In the genomic region with DNA sequence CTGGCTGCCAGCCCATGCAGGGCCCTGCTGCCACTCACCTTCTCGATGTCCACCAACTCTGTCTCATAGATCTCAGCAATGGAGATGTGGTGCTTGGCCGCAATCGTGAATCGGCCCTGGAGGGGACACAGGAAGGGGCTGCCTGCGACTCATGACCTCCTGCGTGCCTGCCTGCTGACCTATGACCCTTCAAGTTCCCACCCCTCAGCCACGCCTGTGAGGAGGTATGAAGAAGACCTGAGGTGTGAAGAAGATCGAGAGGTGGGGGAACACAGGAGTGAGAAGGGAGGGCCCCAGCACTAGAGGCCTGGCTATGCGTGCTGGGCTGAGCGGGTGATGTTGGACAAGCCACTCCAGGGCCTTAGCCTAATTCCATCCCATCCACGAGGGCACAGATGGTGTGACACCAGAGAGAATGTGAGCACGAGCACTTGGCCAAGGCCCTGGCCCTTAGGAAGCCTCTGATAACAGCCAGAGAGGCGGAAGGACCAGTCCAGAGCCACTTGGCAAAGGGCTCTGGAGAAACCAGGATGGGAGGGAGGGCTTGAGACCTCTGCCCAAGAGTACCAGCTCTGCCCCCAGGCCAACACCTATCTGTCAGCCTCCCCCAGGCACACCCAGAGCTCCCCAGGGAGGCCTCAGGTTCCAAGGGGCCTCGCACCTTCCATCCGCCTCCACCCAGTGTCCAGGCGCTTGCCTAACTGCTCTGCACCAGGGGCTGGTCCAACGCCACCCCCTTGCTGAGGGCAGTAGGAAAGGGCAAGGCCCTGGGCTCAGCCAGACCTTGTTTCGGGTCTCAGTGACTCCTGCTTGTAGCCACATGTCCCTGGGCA, we compare ENCODE assay signal across 20 cellular contexts. TPM values are rescaled to one million over a fixed set of nuclear protein-coding genes. Genes with fewer than 3 reads are reported as not detected.
A peak's percentile ranks its signal among the peaks of the same experiment; 100 is the strongest.
DNase-seq lines count a peak whose midpoint lies in the region; ATAC-seq and TF ChIP-seq lines count a peak whose summit lies in the region.
"Had no signal": no experiment of that assay in that cellular context is flagged by ENCODE, and none has a peak within 500 bp of the region (broad histone marks: within the 10 kb centered on the region; RNA-seq: fewer than 3 reads in every experiment).

No MANE protein-coding gene starts in this region.

- CTCF ChIA-PET in CD4-positive, alpha-beta memory T cell (lab: Charles Lee; ENCODE audit: partially characterized antibody): interaction anchor here (0.6 kb wide), 1 partner anchor 683 kb away, joined by 5 read pairs; no protein-coding TSS in a partner anchor
- CTCF ChIA-PET in OCI-LY7 (lab: Charles Lee; ENCODE audit: unreplicated experiment): no interaction called here

- H3K9me2 ChIP-seq in OCI-LY7 (ENCODE audit: insufficient read depth, low read length): no peaks in the 10 kb centered on the region

- H3K4me1 Mint-ChIP-seq in CD4-positive, alpha-beta memory T cell: peaks cover 0 to 7% (median 2%) of the 10 kb centered on the region in 4 donors
- H3K4me1 Mint-ChIP-seq in chondrocyte (ENCODE audit: low read depth): no peaks in the 10 kb centered on the region

- ATAC-seq in mucosa of descending colon (peak; percentile 2), foreskin keratinocyte (no peak), GM21447 (IDR thresholded peaks at IDR 0.05; ENCODE audit: unreplicated experiment) (no peak)
- ATAC-seq: gastrocnemius medialis, left colon had no signal

- intact Hi-C loops in CD4-positive, alpha-beta memory T cell (cut with micrococcal nuclease): no loop called here
- intact Hi-C loops in mucosa of descending colon (cut with DNase I, micrococcal nuclease) (no loop called here), OCI-LY7 (cut with micrococcal nuclease; ENCODE audit: unreplicated experiment) (no loop called here)

- H3K27ac Mint-ChIP-seq in CD4-positive, alpha-beta memory T cell: peak overlapping the region in 4 of 7 donors; percentile 3 to 78 (median 48)
- H3K27ac Mint-ChIP-seq in chondrocyte (ENCODE audit: unreplicated experiment): peak overlapping the region; percentile 57

- no peaks in the 10 kb centered on the region for H3K27me3 Mint-ChIP-seq in CD4-positive, alpha-beta memory T cell
- H3K27me3 Mint-ChIP-seq in chondrocyte (ENCODE audit: low read depth): no peaks in the 10 kb centered on the region

- no peak for TF ChIP-seq CTCF in chondrocyte (IDR thresholded peaks at IDR 0.05)
- TF ChIP-seq CTCF in mucosa of descending colon (IDR thresholded peaks at IDR 0.05): no peak
- no peak for TF ChIP-seq CTCF in foreskin keratinocyte (conservative IDR thresholded peaks at IDR 0.05)
- no peak for TF ChIP-seq CTCF in OCI-LY7 (conservative IDR thresholded peaks at IDR 0.05; ENCODE audit: low read length)

- H3K9me3 ChIP-seq in CD4-positive, alpha-beta memory T cell (ENCODE audit: control insufficient read depth in 1 of 2, low read length in 2 of 2): no peaks in the 10 kb centered on the region
- H3K9me3 ChIP-seq in mucosa of descending colon (no peaks in the 10 kb centered on the region), OCI-LY7 (ENCODE audit: low read length) (no peaks in the 10 kb centered on the region)
- H3K9me3 ChIP-seq: gastrocnemius medialis, stomach, upper lobe of left lung had no signal

- peak in 1 of 5 donors; percentile 38 for DNase-seq in CD4-positive, alpha-beta memory T cell
- DNase-seq in NCI-H226 (peak; percentile 1), chondrocyte (ENCODE audit: low spot score) (no peak), mucosa of descending colon (peak in 1 of 3 donors; percentile 42), foreskin keratinocyte (no peak), NCI-H1092 treated with DMSO at 0.1 percent for 48 hours (lab: John Stamatoyannopoulos, UW) (no peak), OCI-LY7 (ENCODE audit: low spot score) (no peak)
- DNase-seq: activated CD8-positive, alpha-beta memory T cell treated with anti-CD3 and anti-CD28 coated beads, Interleukin-2, amount 50 U/mL, for 4 hours; amniotic stem cell; central memory CD4-positive, alpha-beta T cell; effector CD4-positive, alpha-beta T cell; gastrocnemius medialis; GOT3; left colon; NCI-H1092; NCI-H2029 treated with DMSO at 0.1 percent for 48 hours; stimulated activated CD4-positive, alpha-beta T cell treated with anti-CD3 and anti-CD28 coated beads, Interleukin-4, amount 100 ng/mL, for 4 hours; stomach; upper lobe of left lung had no signal

- no TSS peak for BruUV-seq in OCI-LY7 (replicated peaks; lab: Mats Ljungman, UMichigan)

- POLR2A ChIA-PET in CD4-positive, alpha-beta memory T cell (lab: Charles Lee; ENCODE audit: partially characterized antibody): no interaction called here
- POLR2A ChIA-PET in OCI-LY7 (lab: Charles Lee): no interaction called here

- no peaks in the 10 kb centered on the region for H3K79me2 ChIP-seq in OCI-LY7 (ENCODE audit: insufficient read depth, low read depth, low read length)

- H3K27ac ChIP-seq in CD4-positive, alpha-beta memory T cell (ENCODE audit: low read depth, low read length): no peak overlapping the region
- H3K27ac ChIP-seq in foreskin keratinocyte (no peak overlapping the region), OCI-LY7 (ENCODE audit: low read depth, low read length, poor library complexity, severe bottlenecking) (no peak overlapping the region)
- H3K27ac ChIP-seq: gastrocnemius medialis, stomach, upper lobe of left lung had no signal

- no peaks in the 10 kb centered on the region; the same call in 1 of the 2 replicates for H4K20me1 ChIP-seq in OCI-LY7 (ENCODE audit: insufficient read depth, low read length)

- no peaks in the 10 kb centered on the region for H3K27me3 ChIP-seq in CD4-positive, alpha-beta memory T cell (ENCODE audit: insufficient read depth, low read length)
- no peaks in the 10 kb centered on the region for H3K27me3 ChIP-seq in foreskin keratinocyte
- H3K27me3 ChIP-seq: gastrocnemius medialis, stomach, upper lobe of left lung had no signal

- H3K4me3 Mint-ChIP-seq in CD4-positive, alpha-beta memory T cell: no peak overlapping the region
- no peak overlapping the region for H3K4me3 Mint-ChIP-seq in chondrocyte (ENCODE audit: unreplicated experiment)

- peaks cover 7 to 56% of the 10 kb centered on the region in 2 donors for H3K36me3 Mint-ChIP-seq in CD4-positive, alpha-beta memory T cell
- peaks cover 6% of the 10 kb centered on the region for H3K36me3 Mint-ChIP-seq in chondrocyte (ENCODE audit: low read depth)

- peaks cover 55% of the 10 kb centered on the region for H3K36me3 ChIP-seq in CD4-positive, alpha-beta memory T cell (ENCODE audit: insufficient read depth, low read length)
- H3K36me3 ChIP-seq in mucosa of descending colon (ENCODE audit: low read depth): no peaks in the 10 kb centered on the region
- peaks cover 37% of the 10 kb centered on the region; the same call in 1 of the 2 replicates for H3K36me3 ChIP-seq in OCI-LY7 (ENCODE audit: insufficient read depth, low read length)

- no peak overlapping the region for H3K4me2 ChIP-seq in OCI-LY7 (ENCODE audit: low read length)

- H3K4me1 ChIP-seq in CD4-positive, alpha-beta memory T cell (ENCODE audit: insufficient read depth, low read length): no peaks in the 10 kb centered on the region
- H3K4me1 ChIP-seq in mucosa of descending colon (ENCODE audit: low read depth): no peaks in the 10 kb centered on the region
- no peaks in the 10 kb centered on the region for H3K4me1 ChIP-seq in foreskin keratinocyte
- peaks cover 9% of the 10 kb centered on the region for H3K4me1 ChIP-seq in OCI-LY7 (ENCODE audit: insufficient read depth, low read length, poor library complexity, severe bottlenecking)
- H3K4me1 ChIP-seq: upper lobe of left lung had no signal

- no peak overlapping the region for H3K4me3 ChIP-seq in CD4-positive, alpha-beta memory T cell (ENCODE audit: low read length in 2 of 2)
- no peak overlapping the region for H3K4me3 ChIP-seq in mucosa of descending colon
- no peak overlapping the region for H3K4me3 ChIP-seq in OCI-LY7 (ENCODE audit: low read depth, low read length, poor library complexity, severe bottlenecking)
- H3K4me3 ChIP-seq: gastrocnemius medialis, stomach, upper lobe of left lung had no signal

- H3K9me3 Mint-ChIP-seq in CD4-positive, alpha-beta memory T cell: peaks cover 0 to 2% (median 0%) of the 10 kb centered on the region in 8 donors
- H3K9me3 Mint-ChIP-seq in chondrocyte (ENCODE audit: low read depth): no peaks in the 10 kb centered on the region

- no peak overlapping the region for H2AFZ ChIP-seq in OCI-LY7 (ENCODE audit: low read length)

RNA-seq across cellular contexts. Expression of a gene that starts 9.6 kb away (rescaled TPM):
- 1 to 10 TPM; 4.0 to 4.3 TPM for total RNA-seq in CD4-positive, alpha-beta memory T cell
- polyA plus RNA-seq in CD4-positive, alpha-beta memory T cell: 10 to 100 TPM in 1 of 2 donors, 1 to 10 TPM in 1; 4.8 to 10.6 TPM
- total RNA-seq in chondrocyte: 9.1 to 12.0 TPM (median 9.7 TPM) in 3 replicates
- total RNA-seq in mucosa of descending colon: 1 to 10 TPM; 5.5 to 8.9 (median 8.9) TPM
- total RNA-seq in foreskin keratinocyte: 8.3 and 9.6 TPM in 2 replicates
- polyA plus RNA-seq in foreskin keratinocyte: 11.2 and 11.8 TPM in 2 replicates
- total RNA-seq in OCI-LY7 (2014; rRNA removed; shearing (Covaris generic)): 13.8 and 14.0 TPM in 2 replicates
- total RNA-seq in OCI-LY7 (2022): 11.5 and 13.6 TPM in 2 replicates

RNA-seq across cellular contexts. Expression of a gene that starts 21.3 kb away (rescaled TPM):
- 10 to 100 TPM; 84.1 to 88.1 TPM for total RNA-seq in CD4-positive, alpha-beta memory T cell
- polyA plus RNA-seq in CD4-positive, alpha-beta memory T cell: 100 to 1,000 TPM in 1 of 2 donors, 10 to 100 TPM in 1; 90.8 to 129 TPM
- total RNA-seq in chondrocyte (88.8 to 91.2 TPM (median 90.7 TPM) in 3 replicates), mucosa of descending colon (100 to 1,000 TPM; 109 to 145 (median 124) TPM), foreskin keratinocyte (71.7 and 74.2 TPM in 2 replicates), OCI-LY7 (2022) (56.5 and 63.1 TPM in 2 replicates)
- polyA plus RNA-seq in foreskin keratinocyte: 99.5 and 99.6 TPM in 2 replicates
- 54.7 and 71.4 TPM in 2 replicates for total RNA-seq in OCI-LY7 (2014; rRNA removed; shearing (Covaris generic))

RNA-seq across cellular contexts. Expression of a gene that starts 21.9 kb away (rescaled TPM):
- total RNA-seq in CD4-positive, alpha-beta memory T cell: not detected
- not detected for polyA plus RNA-seq in CD4-positive, alpha-beta memory T cell
- 0.27 to 0.42 TPM (median 0.31 TPM) in 3 replicates for total RNA-seq in chondrocyte
- total RNA-seq in mucosa of descending colon: 10 to 100 TPM in 1 of 3 donors, 1 to 10 TPM in 1, under 1 TPM in 1; 0.75 to 17.5 (median 2.1) TPM
- 0.07 and 0.34 TPM in 2 replicates for total RNA-seq in foreskin keratinocyte
- 0.04 and 0.09 TPM in 2 replicates for polyA plus RNA-seq in foreskin keratinocyte
- total RNA-seq in OCI-LY7 (2014; rRNA removed; shearing (Covaris generic)): 0.13 TPM in 1 of 2 replicates, not detected in the other
- 0.36 and 0.59 TPM in 2 replicates for total RNA-seq in OCI-LY7 (2022)
- total RNA-seq: gastrocnemius medialis had no signal
